In genomic region chr16:11190585-11191565, GRCh38 we compare ENCODE assay signal across 14 cellular contexts.
A peak's percentile ranks its signal among the peaks of the same experiment; 100 is the strongest.
DNase-seq lines count a peak whose midpoint lies in the region; ATAC-seq, FAIRE-seq and TF ChIP-seq lines count a peak whose summit lies in the region.
"Had no signal": no experiment of that assay in that cellular context is flagged by ENCODE, and none has a peak within 500 bp of the region (broad histone marks: within the 10 kb centered on the region; RNA-seq: fewer than 3 reads in every experiment).

No MANE protein-coding gene starts in this region.

- POLR2A ChIA-PET in PC-9 (lab: Charles Lee; ENCODE audit: unreplicated experiment): interaction anchor here (0.7 kb wide), 1 partner anchor 1207 kb away, joined by 6 read pairs; no protein-coding TSS in a partner anchor

- no peak overlapping the region for H3K4me2 ChIP-seq in mammary epithelial cell (ENCODE audit: insufficient read depth, low read depth, low read length)
- no peak overlapping the region for H3K4me2 ChIP-seq in PC-9

- FAIRE-seq in HTR-8/SVneo (lab: Jason Lieb, UNC): no peak

- H3K27me3 Mint-ChIP-seq in stimulated activated naive CD8-positive, alpha-beta T cell treated with anti-CD3 and anti-CD28 coated beads, Interleukin-15, Interleukin-2, amounts not matched to agents 100 ng/mL and 50 ng/mL, for 24 hours: no peaks in the 10 kb centered on the region
- H3K27me3 Mint-ChIP-seq: IgD-negative memory B cell had no signal

- H3K4me3 ChIP-seq in mammary epithelial cell (replicated peaks in 1 of 3; ENCODE audit: insufficient read depth in 1 of 3, low read depth in 2 of 3, low read length in 3 of 3) (no peak overlapping the region), breast epithelium (no peak overlapping the region), brain microvascular endothelial cell (ENCODE audit: low read depth, low read length) (no peak overlapping the region), PC-9 (no peak overlapping the region)
- H3K4me3 ChIP-seq: BLaER1 treated with 17β-estradiol and CSF1 and Interleukin-3, amounts not matched to agents 10 nM and 100 nM had no signal

- H3K36me3 Mint-ChIP-seq in stimulated activated naive CD8-positive, alpha-beta T cell treated with anti-CD3 and anti-CD28 coated beads, Interleukin-15, Interleukin-2, amounts not matched to agents 100 ng/mL and 50 ng/mL, for 24 hours (ENCODE audit: low read depth): peaks cover 5% of the 10 kb centered on the region

- DNase-seq in mammary epithelial cell (peak; percentile 39), breast epithelium (ENCODE audit: low spot score in 2 of 2) (no peak), NCI-H2171 (lab: John Stamatoyannopoulos, UW) (peak; percentile 47), brain microvascular endothelial cell (peak; percentile 45), HTR-8/SVneo (ENCODE audit: insufficient read length, low spot score) (no peak), PC-9 (no peak)
- DNase-seq: activated naive CD4-positive, alpha-beta T cell treated with Interleukin-2 at 50 U/mL for 16 hours; GDM1; WERI-Rb-1 had no signal

- CTCF ChIA-PET in mammary epithelial cell (lab: Charles Lee; ENCODE audit: low non-redundant PET) (no interaction called here), PC-9 (lab: Charles Lee) (no interaction called here)

- ATAC-seq in HG03469 (IDR thresholded peaks at IDR 0.05; ENCODE audit: unreplicated experiment): no peak
- ATAC-seq: left lobe of liver had no signal

- no peak overlapping the region for H3K4me3 Mint-ChIP-seq in stimulated activated naive CD8-positive, alpha-beta T cell treated with anti-CD3 and anti-CD28 coated beads, Interleukin-15, Interleukin-2, amounts not matched to agents 100 ng/mL and 50 ng/mL, for 24 hours
- H3K4me3 Mint-ChIP-seq: IgD-negative memory B cell had no signal

- no peak overlapping the region for H3K9ac ChIP-seq in mammary epithelial cell (ENCODE audit: insufficient read depth, low read length)

- H3K4me1 ChIP-seq in mammary epithelial cell (ENCODE audit: insufficient read depth, low read length) (peaks cover 17% of the 10 kb centered on the region), breast epithelium (no peaks in the 10 kb centered on the region), PC-9 (replicated peaks; ENCODE audit: insufficient read depth) (0 out of 2 replicates have a peak, but pooled peaks cover 10% of the 10 kb centered on the region)

- H3K36me3 ChIP-seq in mammary epithelial cell (ENCODE audit: insufficient read depth, low read length) (no peaks in the 10 kb centered on the region), breast epithelium (no peaks in the 10 kb centered on the region), brain microvascular endothelial cell (replicated peaks) (no peaks in the 10 kb centered on the region), PC-9 (ENCODE audit: low read depth) (no peaks in the 10 kb centered on the region)
- H3K36me3 ChIP-seq: BLaER1 treated with 17β-estradiol and CSF1 and Interleukin-3, amounts not matched to agents 10 nM and 100 nM; WERI-Rb-1 had no signal

- intact Hi-C loops in mammary epithelial cell (cut with micrococcal nuclease): no loop called here
- intact Hi-C loops in breast epithelium (cut with DNase I; ENCODE audit: low total_unique reads): no loop called here
- intact Hi-C loops in PC-9 (cut with micrococcal nuclease; ENCODE audit: unreplicated experiment): no loop called here

- 80% methylated on average over 12 of the region's 15 CpGs for WGBS in mammary epithelial cell (ENCODE audit: low coverage, missing lambda C conversion rate)

- H3K27ac Mint-ChIP-seq in stimulated activated naive CD8-positive, alpha-beta T cell treated with anti-CD3 and anti-CD28 coated beads, Interleukin-15, Interleukin-2, amounts not matched to agents 100 ng/mL and 50 ng/mL, for 24 hours: peak overlapping the region; percentile 24
- H3K27ac Mint-ChIP-seq: IgD-negative memory B cell had no signal

- H3K27ac ChIP-seq in mammary epithelial cell (ENCODE audit: insufficient read depth, low read depth, low read length) (no peak overlapping the region), breast epithelium (no peak overlapping the region), brain microvascular endothelial cell (no peak overlapping the region), PC-9 (no peak overlapping the region)
- H3K27ac ChIP-seq: BLaER1 treated with 17β-estradiol and CSF1 and Interleukin-3, amounts not matched to agents 10 nM and 100 nM; WERI-Rb-1 had no signal

- H2AFZ ChIP-seq in mammary epithelial cell (ENCODE audit: low read depth, low read length) (no peak overlapping the region), PC-9 (no peak overlapping the region)

- no peaks in the 10 kb centered on the region for H3K79me2 ChIP-seq in mammary epithelial cell (ENCODE audit: insufficient read depth, low read length)
- H3K79me2 ChIP-seq in PC-9 (ENCODE audit: low read depth): no peaks in the 10 kb centered on the region

- H3K27me3 ChIP-seq in mammary epithelial cell (ENCODE audit: insufficient read depth, low read length) (no peaks in the 10 kb centered on the region), breast epithelium (no peaks in the 10 kb centered on the region), brain microvascular endothelial cell (replicated peaks) (no peaks in the 10 kb centered on the region), PC-9 (ENCODE audit: insufficient read depth, low read depth) (no peaks in the 10 kb centered on the region)
- H3K27me3 ChIP-seq: BLaER1 treated with 17β-estradiol and CSF1 and Interleukin-3, amounts not matched to agents 10 nM and 100 nM had no signal

- peaks cover 25% of the 10 kb centered on the region for H3K4me1 Mint-ChIP-seq in stimulated activated naive CD8-positive, alpha-beta T cell treated with anti-CD3 and anti-CD28 coated beads, Interleukin-15, Interleukin-2, amounts not matched to agents 100 ng/mL and 50 ng/mL, for 24 hours (ENCODE audit: low read depth)

- no peaks in the 10 kb centered on the region for H3F3A ChIP-seq in PC-9 (ENCODE audit: insufficient read depth, low read depth)

- in situ Hi-C loops in mammary epithelial cell (cut with MboI; ENCODE audit: low sequenced_read_pairs in 2 of 2) (no loop called here), brain microvascular endothelial cell (cut with HindIII; ENCODE audit: low pct_ligation_motif_present, low sequenced_read_pairs) (no loop called here)

- dilution Hi-C loops in mammary epithelial cell (cut with HindIII; ENCODE audit: low sequenced_read_pairs): no loop called here

- H4K20me1 ChIP-seq in mammary epithelial cell (ENCODE audit: insufficient read depth, low read length) (no peaks in the 10 kb centered on the region), PC-9 (ENCODE audit: insufficient read depth) (no peaks in the 10 kb centered on the region)
- H4K20me1 ChIP-seq: BLaER1 treated with 17β-estradiol and CSF1 and Interleukin-3, amounts not matched to agents 10 nM and 100 nM had no signal

- no peaks in the 10 kb centered on the region for H3K9me2 ChIP-seq in PC-9 (ENCODE audit: insufficient read depth)

- no peaks in the 10 kb centered on the region for H3K9me3 Mint-ChIP-seq in stimulated activated naive CD8-positive, alpha-beta T cell treated with anti-CD3 and anti-CD28 coated beads, Interleukin-15, Interleukin-2, amounts not matched to agents 100 ng/mL and 50 ng/mL, for 24 hours
- H3K9me3 Mint-ChIP-seq: IgD-negative memory B cell had no signal

- TF ChIP-seq CTCF in mammary epithelial cell (conservative IDR thresholded peaks at IDR 0.05 in 1 of 2, IDR thresholded peaks at IDR 0.05 in 1 of 2; ENCODE audit: extremely low read depth in 1 of 2, insufficient read depth in 1 of 2, low read depth in 1 of 2, low read length in 2 of 2) (no peak), breast epithelium (IDR thresholded peaks at IDR 0.05) (no peak), brain microvascular endothelial cell (IDR thresholded peaks at IDR 0.05; ENCODE audit: low read depth, low read length, missing control alignments) (no peak), PC-9 (conservative IDR thresholded peaks at IDR 0.05) (no peak)

- TF ChIP-seq POLR2A in breast epithelium (IDR thresholded peaks at IDR 0.05): no peak

- BruUV-seq in mammary epithelial cell (replicated peaks; lab: Mats Ljungman, UMichigan) (no TSS peak), PC-9 (replicated peaks; lab: Mats Ljungman, UMichigan) (no TSS peak)

- H3K9me3 ChIP-seq in mammary epithelial cell (replicated peaks; ENCODE audit: insufficient read depth, low read length): no peaks in the 10 kb centered on the region
- H3K9me3 ChIP-seq in breast epithelium: no peaks in the 10 kb centered on the region
- H3K9me3 ChIP-seq in PC-9 (ENCODE audit: insufficient read depth, low read depth): no peaks in the 10 kb centered on the region
- H3K9me3 ChIP-seq: BLaER1 treated with 17β-estradiol and CSF1 and Interleukin-3, amounts not matched to agents 10 nM and 100 nM had no signal

Comparison
In these comparisons a context has a peak if more than half of its experiments do, and no peak if none do; other contexts are left out.
1. DNase-seq: peak in mammary epithelial cell (single experiment), NCI-H2171 (single experiment) and brain microvascular endothelial cell (single experiment); none in breast epithelium (0 of 2), HTR-8/SVneo (single experiment) and PC-9 (0 of 2).